23 cellular contexts compared by ENCODE assay signal in the genomic region with DNA sequence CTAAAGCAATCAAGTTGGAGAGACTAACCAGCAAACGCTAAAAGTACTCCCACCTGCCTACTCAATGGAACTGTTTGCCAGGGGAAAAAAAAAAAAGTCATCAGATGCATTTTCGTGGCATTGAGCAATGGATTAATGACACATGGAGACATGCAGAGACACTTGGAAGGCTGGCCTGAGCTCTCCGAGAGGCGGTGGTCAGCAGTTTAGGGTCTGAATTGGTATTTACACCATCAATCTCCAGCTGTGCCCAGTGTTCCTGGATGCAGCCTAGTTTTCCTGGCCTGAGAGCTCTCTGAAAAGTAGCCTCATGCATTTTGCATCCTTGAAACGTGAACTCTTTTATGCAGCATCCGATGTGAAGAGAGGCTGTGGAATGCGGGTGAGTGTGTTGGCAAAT.
"Had no signal": no experiment of that assay in that cellular context is flagged by ENCODE, and none has a peak within 500 bp of the region (broad histone marks: within the 10 kb centered on the region; RNA-seq: fewer than 3 reads in every experiment).

No MANE protein-coding gene starts in this region.

- H3K4me3 ChIP-seq: adrenal gland, breast epithelium, coronary artery, esophagus muscularis mucosa, gastroesophageal sphincter, heart right ventricle, lung, skin epidermis, tibial artery had no signal

- H3K9me3 Mint-ChIP-seq: activated CD4-positive, alpha-beta memory T cell treated with anti-CD3 and anti-CD28 coated beads for 36 hours; activated naive CD4-positive, alpha-beta T cell treated with anti-CD3 and anti-CD28 coated beads, Interleukin-2, amount 50 U/mL, for 72 hours; activated T-helper 1 cell treated with anti-CD3 and anti-CD28 coated beads, Interleukin-12 subunit alpha, Interleukin-12 subunit beta, Interleukin-2, Interleukin-4 antibody, amounts not matched to agents 30 ng/mL and 10 ng/mL and 1 ng/mL, durations not matched to agents 14 hours and 24 hours and 36 hours; nephron progenitor cell had no signal

- DNase-seq: activated CD4-positive, alpha-beta memory T cell treated with anti-CD3 and anti-CD28 coated beads for 36 hours; activated CD4-positive, alpha-beta T cell treated with anti-CD3 and anti-CD28 coated beads for 36 hours; activated gamma-delta T cell treated with Interleukin-2 at 50 U/mL for 16 hours; activated T-cell treated with anti-CD3 and anti-CD28 coated beads for 4 hours; adrenal gland; effector CD8-positive, alpha-beta T cell; heart right ventricle; midbrain; nephron progenitor cell; right cardiac atrium; stimulated activated naive CD8-positive, alpha-beta T cell treated with anti-CD3 and anti-CD28 coated beads, Interleukin-15, Interleukin-2, amounts not matched to agents 100 U/mL and 50 U/mL, for 24 hours; substantia nigra; tibial artery had no signal

- H3K9me3 ChIP-seq: adrenal gland, breast epithelium, esophagus muscularis mucosa, gastroesophageal sphincter, heart right ventricle, tibial artery had no signal

- H3K36me3 ChIP-seq: adrenal gland, breast epithelium, esophagus muscularis mucosa, gastroesophageal sphincter, heart right ventricle, tibial artery had no signal

- H3K27ac Mint-ChIP-seq: activated CD4-positive, alpha-beta memory T cell treated with anti-CD3 and anti-CD28 coated beads for 36 hours; activated CD4-positive, alpha-beta T cell treated with anti-CD3 and anti-CD28 coated beads for 36 hours; activated naive CD4-positive, alpha-beta T cell treated with anti-CD3 and anti-CD28 coated beads, Interleukin-2, amount 50 U/mL, for 72 hours; activated T-helper 1 cell treated with anti-CD3 and anti-CD28 coated beads, Interleukin-12 subunit alpha, Interleukin-12 subunit beta, Interleukin-2, Interleukin-4 antibody, amounts not matched to agents 30 ng/mL and 10 ng/mL and 1 ng/mL, durations not matched to agents 14 hours and 24 hours and 36 hours; nephron progenitor cell; progenitor cell of endocrine pancreas had no signal

- H3K4me1 ChIP-seq: adrenal gland, gastroesophageal sphincter had no signal

- ATAC-seq: activated CD4-positive, alpha-beta T cell treated with anti-CD3 and anti-CD28 coated beads for 36 hours; activated naive CD4-positive, alpha-beta T cell treated with anti-CD3 and anti-CD28 coated beads, Interleukin-2, amount 50 U/mL, for 72 hours; gastroesophageal sphincter; heart right ventricle; left lobe of liver; right cardiac atrium; stimulated activated naive CD8-positive, alpha-beta T cell treated with anti-CD3 and anti-CD28 coated beads, Interleukin-15, Interleukin-2, amounts not matched to agents 100 U/mL and 50 U/mL, for 24 hours had no signal

- H3K36me3 Mint-ChIP-seq: activated CD4-positive, alpha-beta memory T cell treated with anti-CD3 and anti-CD28 coated beads for 36 hours; activated naive CD4-positive, alpha-beta T cell treated with anti-CD3 and anti-CD28 coated beads, Interleukin-2, amount 50 U/mL, for 72 hours had no signal

- H3K27ac ChIP-seq: adrenal gland, breast epithelium, coronary artery, esophagus muscularis mucosa, gastroesophageal sphincter, heart right ventricle, skin epidermis, tibial artery had no signal

- H3K4me3 Mint-ChIP-seq: activated CD4-positive, alpha-beta memory T cell treated with anti-CD3 and anti-CD28 coated beads for 36 hours; activated CD4-positive, alpha-beta T cell treated with anti-CD3 and anti-CD28 coated beads for 36 hours; activated T-helper 1 cell treated with anti-CD3 and anti-CD28 coated beads, Interleukin-12 subunit alpha, Interleukin-12 subunit beta, Interleukin-2, Interleukin-4 antibody, amounts not matched to agents 30 ng/mL and 10 ng/mL and 1 ng/mL, durations not matched to agents 14 hours and 24 hours and 36 hours; nephron progenitor cell had no signal
